17 cellular contexts compared by ENCODE assay signal in the genomic region with DNA sequence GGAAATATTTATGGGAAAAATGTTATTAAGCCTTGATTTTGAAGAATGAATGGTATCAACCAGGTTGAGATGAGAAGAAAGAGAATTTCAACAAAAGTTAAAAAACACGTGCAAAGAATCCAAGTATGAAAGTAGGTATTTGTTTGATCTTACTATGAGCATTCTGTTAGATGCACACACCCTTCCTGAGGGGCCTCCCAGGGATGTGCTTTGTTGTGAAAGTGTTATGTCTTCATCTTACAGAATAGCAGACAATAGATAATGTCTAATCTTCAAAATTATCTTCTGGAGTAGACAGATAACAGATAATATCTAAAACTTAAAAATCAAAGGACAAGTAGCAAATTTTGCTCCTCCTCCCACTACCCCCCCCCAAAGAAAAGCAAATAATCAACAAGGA.
DNase-seq lines count a peak whose midpoint lies in the region; ATAC-seq, FAIRE-seq and TF ChIP-seq lines count a peak whose summit lies in the region.
"Had no signal": no experiment of that assay in that cellular context is flagged by ENCODE, and none has a peak within 500 bp of the region (broad histone marks: within the 10 kb centered on the region; RNA-seq: fewer than 3 reads in every experiment).

No MANE protein-coding gene starts in this region.

- no peak overlapping the region for H3K4me2 ChIP-seq in GM23248 (ENCODE audit: unreplicated experiment)
- no peak overlapping the region for H3K4me2 ChIP-seq in astrocyte (ENCODE audit: low read length)
- H3K4me2 ChIP-seq in mesendoderm (ENCODE audit: low read length) = no peak overlapping the region
- no peak overlapping the region for H3K4me2 ChIP-seq in smooth muscle cell
- H3K4me2 ChIP-seq: A549, BLaER1 had no signal

- H3K27ac ChIP-seq in GM23248 (no peak overlapping the region), astrocyte (ENCODE audit: low read depth, low read length) (no peak overlapping the region), mesendoderm (ENCODE audit: low read depth, low read length) (no peak overlapping the region), smooth muscle cell (ENCODE audit: low read depth) (peak overlapping the region; percentile 73), vagina (no peak overlapping the region), right lobe of liver (no peak overlapping the region)
- H3K27ac ChIP-seq: A549, BLaER1 had no signal

- no peak overlapping the region for H3K4ac ChIP-seq in mesendoderm (ENCODE audit: low read depth, low read length)

- no peak overlapping the region for H3K23ac ChIP-seq in mesendoderm (ENCODE audit: low read length)

- no peaks in the 10 kb centered on the region for H3K9me3 Mint-ChIP-seq in astrocyte (ENCODE audit: unreplicated experiment)

- no peak for FAIRE-seq in astrocyte (lab: Jason Lieb, UNC)
- FAIRE-seq: A549, GM19239, H1, HepG2, HTR-8/SVneo had no signal

- no peaks in the 10 kb centered on the region for H3K9me2 ChIP-seq in GM23248 (ENCODE audit: insufficient read depth)

- H3K56ac ChIP-seq in mesendoderm (ENCODE audit: low read length) = no peak overlapping the region

- H3K27me3 Mint-ChIP-seq in astrocyte (ENCODE audit: low read depth, unreplicated experiment) = no peaks in the 10 kb centered on the region
- H3K27me3 Mint-ChIP-seq: CD8-positive, alpha-beta memory T cell had no signal

- no peak overlapping the region for H4K5ac ChIP-seq in mesendoderm (ENCODE audit: low read length)

- H3K4me1 ChIP-seq in GM23248 (ENCODE audit: insufficient read depth) (peaks cover 8% of the 10 kb centered on the region), astrocyte (ENCODE audit: insufficient read depth, low read length) (no peaks in the 10 kb centered on the region), mesendoderm (ENCODE audit: control insufficient read depth, low read depth, low read length) (no peaks in the 10 kb centered on the region), smooth muscle cell (ENCODE audit: low read depth) (peaks cover 13% of the 10 kb centered on the region), vagina (peaks cover 7% of the 10 kb centered on the region), right lobe of liver (no peaks in the 10 kb centered on the region)
- H3K4me1 ChIP-seq: A549, BLaER1 had no signal

- no peak for TF ChIP-seq CTCF in astrocyte (IDR thresholded peaks at IDR 0.05; ENCODE audit: insufficient read depth, low read depth, low read length)
- TF ChIP-seq CTCF in smooth muscle cell (IDR thresholded peaks at IDR 0.05; ENCODE audit: borderline replicate concordance, insufficient read depth, poor library complexity, severe bottlenecking) = no peak
- no peak for TF ChIP-seq CTCF in vagina (IDR thresholded peaks at IDR 0.05)
- TF ChIP-seq CTCF in right lobe of liver (IDR thresholded peaks at IDR 0.05) = no peak

- H3K79me1 ChIP-seq in mesendoderm (ENCODE audit: low read length) = no peaks in the 10 kb centered on the region

- no peak overlapping the region for H4K8ac ChIP-seq in mesendoderm (ENCODE audit: low read depth, low read length)

- H3K27ac Mint-ChIP-seq in astrocyte (ENCODE audit: unreplicated experiment) = no peak overlapping the region
- H3K27ac Mint-ChIP-seq: CD8-positive, alpha-beta memory T cell had no signal

- no peaks in the 10 kb centered on the region for H3K79me2 ChIP-seq in GM23248 (ENCODE audit: insufficient read depth)
- H3K79me2 ChIP-seq in astrocyte (ENCODE audit: insufficient read depth, low read length) = no peaks in the 10 kb centered on the region
- H3K79me2 ChIP-seq in mesendoderm (ENCODE audit: control insufficient read depth, insufficient read depth, low read length) = no peaks in the 10 kb centered on the region
- peaks cover 20% of the 10 kb centered on the region for H3K79me2 ChIP-seq in smooth muscle cell (ENCODE audit: low read depth)

- H2BK15ac ChIP-seq in mesendoderm (replicated peaks; ENCODE audit: low read depth) = no peak overlapping the region

- DNase-seq in GM23248 (no peak), astrocyte (ENCODE audit: low read depth) (no peak), mesendoderm (peak; percentile 40), smooth muscle cell (lab: John Stamatoyannopoulos, UW; ENCODE audit: unreplicated experiment) (no peak), vagina (ENCODE audit: extremely low spot score in 2 of 2) (no peak), right lobe of liver (no peak), foreskin melanocyte (no peak)
- DNase-seq: CD8-positive, alpha-beta memory T cell; DMS53; GF-D8 had no signal

- H3K4me1 Mint-ChIP-seq in astrocyte (ENCODE audit: low read depth, unreplicated experiment) = peaks cover 17% of the 10 kb centered on the region
- H3K4me1 Mint-ChIP-seq: CD8-positive, alpha-beta memory T cell had no signal

- H3K9ac ChIP-seq in GM23248 (no peak overlapping the region), astrocyte (ENCODE audit: low read length) (no peak overlapping the region), mesendoderm (ENCODE audit: low read length) (no peak overlapping the region), smooth muscle cell (ENCODE audit: low read depth) (no peak overlapping the region)
- H3K9ac ChIP-seq: BLaER1 had no signal

- intact Hi-C loops in vagina (cut with DNase I) = no loop called here
- intact Hi-C loops in right lobe of liver (cut with DNase I) = no loop called here

- no peak overlapping the region for H2BK120ac ChIP-seq in mesendoderm (ENCODE audit: low read depth, low read length)

- no peak overlapping the region for H2BK5ac ChIP-seq in mesendoderm (ENCODE audit: low read length)

- H3K36me3 Mint-ChIP-seq in astrocyte (ENCODE audit: low read depth, unreplicated experiment) = no peaks in the 10 kb centered on the region
- H3K36me3 Mint-ChIP-seq: CD8-positive, alpha-beta memory T cell had no signal

- no peak overlapping the region for H3K4me3 ChIP-seq in GM23248
- no peak overlapping the region for H3K4me3 ChIP-seq in astrocyte (ENCODE audit: insufficient read depth, low read depth, low read length)
- H3K4me3 ChIP-seq in mesendoderm (ENCODE audit: low read length) = no peak overlapping the region
- no peak overlapping the region for H3K4me3 ChIP-seq in smooth muscle cell
- H3K4me3 ChIP-seq in vagina = no peak overlapping the region
- H3K4me3 ChIP-seq in right lobe of liver = no peak overlapping the region
- H3K4me3 ChIP-seq: A549, BLaER1, HAP-1 had no signal

- peak overlapping the region; percentile 42 for H2AFZ ChIP-seq in GM23248
- H2AFZ ChIP-seq in astrocyte (ENCODE audit: low read depth, low read length) = peak overlapping the region; percentile 11
- H2AFZ ChIP-seq in smooth muscle cell (ENCODE audit: low read depth) = no peak overlapping the region

- H3K18ac ChIP-seq in mesendoderm (ENCODE audit: low read length) = no peak overlapping the region

- H3K27me3 ChIP-seq in GM23248 (replicated peaks; ENCODE audit: insufficient read depth) (no peaks in the 10 kb centered on the region), astrocyte (ENCODE audit: insufficient read depth, low read length) (no peaks in the 10 kb centered on the region), mesendoderm (ENCODE audit: insufficient read depth, low read length, poor library complexity) (no peaks in the 10 kb centered on the region), smooth muscle cell (ENCODE audit: low read depth) (no peaks in the 10 kb centered on the region), vagina (no peaks in the 10 kb centered on the region), right lobe of liver (no peaks in the 10 kb centered on the region)
- H3K27me3 ChIP-seq: BLaER1 had no signal

- no peak for TF ChIP-seq POLR2A in vagina (IDR thresholded peaks at IDR 0.05)
- no peak for TF ChIP-seq POLR2A in right lobe of liver (IDR thresholded peaks at IDR 0.05)

- H4K20me1 ChIP-seq in GM23248 (ENCODE audit: insufficient read depth) (no peaks in the 10 kb centered on the region), astrocyte (ENCODE audit: insufficient read depth, low read length) (no peaks in the 10 kb centered on the region), smooth muscle cell (ENCODE audit: low read depth) (no peaks in the 10 kb centered on the region)
- H4K20me1 ChIP-seq: BLaER1 had no signal

- H2AK5ac ChIP-seq in mesendoderm (ENCODE audit: low read length) = no peak overlapping the region

- 7 to 22% methylated on average over 1 of the region's 1 CpG for WGBS in GM23248 (ENCODE audit: low coverage in 1 of 2, low lambda C conversion rate in 2 of 2, missing lambda C conversion rate in 2 of 2), 2 experiments
- no CpG with 5 or more reads among the region's 1 CpG for WGBS in mesendoderm (ENCODE audit: extremely low coverage, insufficient coverage, low lambda C conversion rate)
- 83% methylated on average over 1 of the region's 1 CpG for WGBS in smooth muscle cell (ENCODE audit: low lambda C conversion rate)
- WGBS in right lobe of liver (ENCODE audit: insufficient coverage, low coverage, low lambda C conversion rate, missing lambda C conversion rate) = 24% methylated on average over 1 of the region's 1 CpG

- no peaks in the 10 kb centered on the region for H3K9me3 ChIP-seq in GM23248 (ENCODE audit: low read depth)
- H3K9me3 ChIP-seq in astrocyte (ENCODE audit: insufficient read depth, low read depth, low read length) = no peaks in the 10 kb centered on the region
- H3K9me3 ChIP-seq in smooth muscle cell (replicated peaks; ENCODE audit: low read depth) = peaks cover 5% of the 10 kb centered on the region
- no peaks in the 10 kb centered on the region for H3K9me3 ChIP-seq in vagina
- H3K9me3 ChIP-seq in right lobe of liver = no peaks in the 10 kb centered on the region
- H3K9me3 ChIP-seq: BLaER1, HAP-1 had no signal

- no peak overlapping the region for H3K4me3 Mint-ChIP-seq in astrocyte (ENCODE audit: unreplicated experiment)
- H3K4me3 Mint-ChIP-seq: CD8-positive, alpha-beta memory T cell had no signal

- in situ Hi-C loops in GM23248 (cut with MboI) = no loop called here

- ATAC-seq in right lobe of liver = no peak
- ATAC-seq: A549, HepG2 had no signal

- H3F3A ChIP-seq in GM23248 (ENCODE audit: insufficient read depth) (peaks cover 2% of the 10 kb centered on the region), smooth muscle cell (ENCODE audit: low read depth) (peaks cover 19% of the 10 kb centered on the region)

- H3K36me3 ChIP-seq in GM23248 (ENCODE audit: low read depth) (no peaks in the 10 kb centered on the region), astrocyte (ENCODE audit: insufficient read depth, low read length) (no peaks in the 10 kb centered on the region), mesendoderm (ENCODE audit: control insufficient read depth, insufficient read depth, low read length) (no peaks in the 10 kb centered on the region), smooth muscle cell (ENCODE audit: low read depth) (no peaks in the 10 kb centered on the region), vagina (no peaks in the 10 kb centered on the region), right lobe of liver (no peaks in the 10 kb centered on the region)
- H3K36me3 ChIP-seq: BLaER1, HAP-1 had no signal
